ENCODE assay signal across 10 cellular contexts in genomic region chr7:77426052-77426404, GRCh38. TPM values are rescaled to one million over a fixed set of nuclear protein-coding genes. Genes with fewer than 3 reads are reported as not detected.
DNase-seq lines count a peak whose midpoint lies in the region; ATAC-seq, FAIRE-seq and TF ChIP-seq lines count a peak whose summit lies in the region.
"Had no signal": no experiment of that assay in that cellular context is flagged by ENCODE, and none has a peak within 500 bp of the region (broad histone marks: within the 10 kb centered on the region; RNA-seq: fewer than 3 reads in every experiment).

No MANE protein-coding gene starts in this region.

- no peak for ATAC-seq in heart right ventricle
- ATAC-seq in left ventricle myocardium superior, result no peak
- peak; percentile 54 for ATAC-seq in HG03469 (IDR thresholded peaks at IDR 0.05; ENCODE audit: unreplicated experiment)
- ATAC-seq in gastroesophageal sphincter, result no peak

- DNase-seq in heart right ventricle (no peak), left ventricle myocardium superior (no peak), transverse colon (no peak), kidney (no peak), UCSD-AML1 (lab: John Stamatoyannopoulos, UW; ENCODE audit: unreplicated experiment) (no peak)
- DNase-seq: activated naive CD4-positive, alpha-beta T cell treated with anti-CD3 and anti-CD28 coated beads for 36 hours had no signal

- H3K4me3 ChIP-seq in heart right ventricle, result peak overlapping the region in 7 of 10 donors; percentile 8 to 33 (median 22)
- no peak overlapping the region for H3K4me3 ChIP-seq in ectodermal cell (ENCODE audit: insufficient read depth, low read depth, low read length)
- H3K4me3 ChIP-seq in transverse colon, result no peak overlapping the region
- no peak overlapping the region for H3K4me3 ChIP-seq in gastroesophageal sphincter
- H3K4me3 ChIP-seq in kidney (ENCODE audit: low read length in 2 of 2), result no peak overlapping the region
- H3K4me3 ChIP-seq: SK-N-MC had no signal

- FAIRE-seq in kidney (lab: Jason Lieb, UNC), result no peak

- H3K9ac ChIP-seq in kidney (ENCODE audit: low read length in 2 of 2), result no peak overlapping the region

- H3K27ac ChIP-seq in heart right ventricle (peak overlapping the region in 5 of 10 donors; percentile 0 to 85 (median 38)), ectodermal cell (ENCODE audit: insufficient read depth, low read depth, low read length, poor library complexity, severe bottlenecking) (peak overlapping the region; percentile 44), transverse colon (peak overlapping the region in 3 of 4 donors; percentile 21 to 33 (median 22)), gastroesophageal sphincter (peak overlapping the region in 1 of 4 donors; percentile 10), kidney (ENCODE audit: low read depth in 2 of 2, low read length in 2 of 2) (no peak overlapping the region)
- H3K27ac ChIP-seq: SK-N-MC had no signal

- H3K27me3 ChIP-seq in heart right ventricle (no peaks in the 10 kb centered on the region), ectodermal cell (ENCODE audit: control insufficient read depth, insufficient read depth, low read length, poor library complexity, severe bottlenecking) (no peaks in the 10 kb centered on the region), transverse colon (no peaks in the 10 kb centered on the region), gastroesophageal sphincter (no peaks in the 10 kb centered on the region)

- H3K36me3 ChIP-seq in heart right ventricle (no peaks in the 10 kb centered on the region), ectodermal cell (ENCODE audit: control insufficient read depth, insufficient read depth, low read length) (no peaks in the 10 kb centered on the region), transverse colon (no peaks in the 10 kb centered on the region), gastroesophageal sphincter (no peaks in the 10 kb centered on the region), kidney (ENCODE audit: control insufficient read depth in 1 of 2, insufficient read depth in 2 of 2, low read length in 2 of 2) (no peaks in the 10 kb centered on the region)

- intact Hi-C loops in heart right ventricle (cut with DNase I) (no loop called here), left ventricle myocardium superior (cut with micrococcal nuclease) (no loop called here), transverse colon (cut with DNase I; ENCODE audit: low total_unique reads) (loop anchor here (10.0 kb wide), 1 partner anchor 109 kb away; the partner anchor contains the start of gene PTPN12), kidney (cut with DNase I) (no loop called here)

- H3K4me1 ChIP-seq in heart right ventricle (peaks cover 0 to 51% (median 30%) of the 10 kb centered on the region in 9 donors), ectodermal cell (ENCODE audit: control insufficient read depth, insufficient read depth, low read length) (peaks cover 46% of the 10 kb centered on the region), transverse colon (peaks cover 0 to 21% (median 0%) of the 10 kb centered on the region in 4 donors), gastroesophageal sphincter (peaks cover 0 to 10% (median 0%) of the 10 kb centered on the region in 3 donors), kidney (ENCODE audit: control insufficient read depth in 1 of 2, insufficient read depth in 1 of 2, low read depth in 1 of 2, low read length in 2 of 2) (peaks cover 0 to 4% of the 10 kb centered on the region in 2 donors)

- H3K9me3 ChIP-seq in heart right ventricle (no peaks in the 10 kb centered on the region), ectodermal cell (ENCODE audit: control insufficient read depth, low read length) (no peaks in the 10 kb centered on the region), transverse colon (no peaks in the 10 kb centered on the region), gastroesophageal sphincter (no peaks in the 10 kb centered on the region), kidney (ENCODE audit: control insufficient read depth in 1 of 2, low read length in 2 of 2) (no peaks in the 10 kb centered on the region)

- no peak for TF ChIP-seq EP300 in transverse colon (IDR thresholded peaks at IDR 0.05; ENCODE audit: low read depth)
- no peak for TF ChIP-seq EP300 in gastroesophageal sphincter (IDR thresholded peaks at IDR 0.05)

- WGBS in heart right ventricle, 2 donors, result 62 to 69% methylated on average over 5 of the region's 5 CpGs
- WGBS in ectodermal cell, 2 experiments, result 10 to 25% methylated on average over 4 to 5 of the region's 5 CpGs
- WGBS in transverse colon (ENCODE audit: low coverage in 1 of 2), 2 donors, result 51 to 61% methylated on average over 5 of the region's 5 CpGs
- WGBS in gastroesophageal sphincter (ENCODE audit: low coverage in 1 of 2), 2 donors, result 46 to 64% methylated on average over 5 of the region's 5 CpGs

- TF ChIP-seq CTCF in heart right ventricle (IDR thresholded peaks at IDR 0.05), result no peak
- TF ChIP-seq CTCF in transverse colon (IDR thresholded peaks at IDR 0.05), result no peak
- no peak for TF ChIP-seq CTCF in gastroesophageal sphincter (IDR thresholded peaks at IDR 0.05)
- no peak for TF ChIP-seq CTCF in kidney (IDR thresholded peaks at IDR 0.05; ENCODE audit: borderline replicate concordance, extremely low read depth, insufficient read depth)

- in situ Hi-C loops in transverse colon (cut with MboI; ENCODE audit: low pct_ligation_motif_present in 1 of 4, low pct_unique_long_range_greater_than_20kb in 1 of 4, low sequenced_read_pairs in 3 of 4), result no loop called here

- TF ChIP-seq POLR2A in transverse colon (IDR thresholded peaks at IDR 0.05) (no peak), gastroesophageal sphincter (IDR thresholded peaks at IDR 0.05) (no peak)

RNA-seq across cellular contexts. Expression of gene GSAP, which starts 9.9 kb away (rescaled TPM):
- total RNA-seq in heart right ventricle (10 to 100 TPM in 3 of 10 donors, 1 to 10 TPM in 7; 5.2 to 13.5 (median 7.9) TPM), left ventricle myocardium superior (7.8 TPM), transverse colon (10 to 100 TPM in 3 of 4 donors, 1 to 10 TPM in 1; 5.0 to 25.2 (median 15.5) TPM), gastroesophageal sphincter (10 to 100 TPM; 12.8 to 23.7 (median 15.5) TPM), kidney (29.4 TPM)
- polyA plus RNA-seq in heart right ventricle (10 to 100 TPM in 1 of 2 donors, 1 to 10 TPM in 1; 1.7 to 23.7 TPM), kidney (ENCODE audit: insufficient read depth, low read depth, low replicate concordance) (11.7 TPM)
- polyA plus RNA-seq in ectodermal cell (2013, experiment 1 of 4), result 1.7 TPM
- 1.3 TPM for polyA plus RNA-seq in ectodermal cell (2013, experiment 2 of 4)
- 0.75 TPM for polyA plus RNA-seq in ectodermal cell (2013, experiment 3 of 4)
- 0.89 TPM for polyA plus RNA-seq in ectodermal cell (2013, experiment 4 of 4)

Comparison
In these comparisons a context has a peak if more than half of its experiments do, and no peak if none do; other contexts are left out.
1. H3K27ac ChIP-seq: peak in ectodermal cell (single experiment) and transverse colon (3 of 4); none in kidney (0 of 2).
2. H3K4me3 ChIP-seq: peak in heart right ventricle (7 of 10); none in ectodermal cell (single experiment), transverse colon (0 of 4), gastroesophageal sphincter (0 of 2) and kidney (0 of 2).